In the genomic region with DNA sequence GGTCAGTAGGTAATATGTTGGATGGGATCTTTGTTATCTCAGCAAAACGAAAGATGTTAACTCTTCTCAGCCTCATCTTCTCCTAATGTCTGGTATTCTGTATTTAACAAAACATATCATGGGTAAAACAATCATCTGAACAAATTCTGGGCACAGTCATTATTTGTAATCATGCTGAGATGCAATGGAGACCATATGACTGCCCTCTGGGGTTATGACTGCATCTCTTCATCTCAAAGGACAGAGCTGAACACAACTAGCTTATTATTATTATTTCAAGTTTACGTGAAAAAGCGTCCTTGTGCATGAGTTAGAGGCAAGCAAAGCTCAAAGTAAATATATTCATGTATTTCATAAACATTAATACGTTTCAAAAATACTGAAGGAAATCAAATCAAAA, we compare ENCODE assay signal across 5 cellular contexts.
"Had no signal": no experiment of that assay in that cellular context is flagged by ENCODE, and none has a peak within 500 bp of the region (broad histone marks: within the 10 kb centered on the region; RNA-seq: fewer than 3 reads in every experiment).

No MANE protein-coding gene starts in this region.

- H3K4me3 Mint-ChIP-seq: GM23338, H9 had no signal

- H3K9me3 Mint-ChIP-seq: GM23338, H9 had no signal

- ATAC-seq: GM23338, K562 had no signal

- H3K4me1 Mint-ChIP-seq: GM23338, H9 had no signal

- DNase-seq: H9, HCEC 1CT, IMR-90 had no signal

- H3K27ac Mint-ChIP-seq: GM23338, H9 had no signal
